In genomic region chr5:42090162-42090561, GRCh38 we compare ENCODE assay signal across 16 cellular contexts.
A peak's percentile ranks its signal among the peaks of the same experiment; 100 is the strongest.
DNase-seq lines count a peak whose midpoint lies in the region; ATAC-seq, FAIRE-seq and TF ChIP-seq lines count a peak whose summit lies in the region.
"Had no signal": no experiment of that assay in that cellular context is flagged by ENCODE, and none has a peak within 500 bp of the region (broad histone marks: within the 10 kb centered on the region; RNA-seq: fewer than 3 reads in every experiment).

No MANE protein-coding gene starts in this region.

- ATAC-seq in activated naive CD4-positive, alpha-beta T cell treated with anti-CD3 and anti-CD28 coated beads, Interleukin-2, amount 50 U/mL, for 72 hours: peak; percentile 54 to 68
- peak; percentile 67 for ATAC-seq in activated T-helper 17 cell treated with anti-CD3 and anti-CD28 coated beads, Interleukin-2, amount 50 U/mL, for 72 hours (replicated peaks)
- ATAC-seq in foreskin keratinocyte (peak; percentile 72), HepG2 (no peak)
- ATAC-seq: A549 had no signal

- DNase-seq in activated naive CD4-positive, alpha-beta T cell treated with anti-CD3 and anti-CD28 coated beads, Interleukin-2, amount 50 U/mL, for 72 hours (ENCODE audit: low spot score in 2 of 2): no peak
- DNase-seq in activated naive CD4-positive, alpha-beta T cell treated with Interleukin-2 at 50 U/mL for 16 hours: no peak
- DNase-seq in foreskin keratinocyte (peak in 1 of 2 donors; percentile 38), NCI-H526 treated with DMSO at 0.1 percent for 48 hours (lab: John Stamatoyannopoulos, UW) (no peak), HepG2 (ENCODE audit: low spot score) (no peak)
- DNase-seq: AML-193; Caco-2; CD4-positive, alpha-beta T cell; GM23248 had no signal

- H3K36me3 ChIP-seq in HepG2 (replicated peaks in 1 of 2; ENCODE audit: control insufficient read depth in 1 of 2, insufficient read depth in 2 of 2, low read length in 2 of 2): no peaks in the 10 kb centered on the region
- H3K36me3 ChIP-seq: HAP-1 had no signal

- TF ChIP-seq POLR2A in HepG2 (IDR thresholded peaks at IDR 0.05; ENCODE audit: insufficient read depth in 1 of 2, low read depth in 2 of 2, low read length in 2 of 2): no peak

- H3K4me1 ChIP-seq in foreskin keratinocyte (peaks cover 4% of the 10 kb centered on the region), HepG2 (ENCODE audit: insufficient read depth, low read length) (no peaks in the 10 kb centered on the region)
- H3K4me1 ChIP-seq: A549, Caco-2, HAP-1 had no signal

- no peaks in the 10 kb centered on the region for H4K20me1 ChIP-seq in HepG2 (ENCODE audit: insufficient read depth, low read length)

- H2AFZ ChIP-seq in HepG2 (ENCODE audit: low read length): no peak overlapping the region
- H2AFZ ChIP-seq: GM23248 had no signal

- peaks cover 17 to 19% of the 10 kb centered on the region in 2 donors for H3K9me3 Mint-ChIP-seq in activated naive CD4-positive, alpha-beta T cell treated with anti-CD3 and anti-CD28 coated beads, Interleukin-2, amount 50 U/mL, for 72 hours
- peaks cover 4% of the 10 kb centered on the region for H3K9me3 Mint-ChIP-seq in activated T-helper 17 cell treated with anti-CD3 and anti-CD28 coated beads, Interleukin-2, amount 50 U/mL, for 72 hours
- H3K9me3 Mint-ChIP-seq: CD4-positive, alpha-beta T cell had no signal

- no peak overlapping the region for H3K4me3 Mint-ChIP-seq in activated T-helper 17 cell treated with anti-CD3 and anti-CD28 coated beads, Interleukin-2, amount 50 U/mL, for 72 hours
- H3K4me3 Mint-ChIP-seq: CD4-positive, alpha-beta T cell had no signal

- H3K9ac ChIP-seq in HepG2 (ENCODE audit: insufficient read depth, low read depth, low read length): no peak overlapping the region
- H3K9ac ChIP-seq: GM23248 had no signal

- in situ Hi-C loops in HepG2 (cut with HindIII; ENCODE audit: extremely low pct_ligation_motif_present, low pct_unique_long_range_greater_than_20kb): no loop called here

- POLR2A ChIA-PET in HepG2 (lab: Yijun Ruan, JAX): no interaction called here

- no peak for TF ChIP-seq EP300 in HepG2 (IDR thresholded peaks at IDR 0.05; ENCODE audit: low read depth in 2 of 2, low read length in 2 of 2)
- TF ChIP-seq EP300 in HepG2 (CRISPR knock-in tag; IDR thresholded peaks at IDR 0.05; ENCODE audit: borderline replicate concordance): no peak

- no peaks in the 10 kb centered on the region for H3K9me3 ChIP-seq in HepG2 (ENCODE audit: low read length)
- H3K9me3 ChIP-seq: A549, Caco-2, HAP-1 had no signal

- H3K4me3 ChIP-seq in HepG2 (replicated peaks in 1 of 3; ENCODE audit: insufficient read depth in 1 of 3, low read depth in 2 of 3, low read length in 3 of 3): no peak overlapping the region
- H3K4me3 ChIP-seq: A549, GM23248, HAP-1 had no signal

- TF ChIP-seq RAD21 in HepG2 (CRISPR knock-in tag; IDR thresholded peaks at IDR 0.05): no peak

- FAIRE-seq in HepG2 (lab: Jason Lieb, UNC): no peak
- FAIRE-seq: A549, D721Med, G401.6, GM12891 had no signal

- H3K4me1 Mint-ChIP-seq in activated T-helper 17 cell treated with anti-CD3 and anti-CD28 coated beads, Interleukin-2, amount 50 U/mL, for 72 hours: no peaks in the 10 kb centered on the region

- H3K36me3 Mint-ChIP-seq in activated naive CD4-positive, alpha-beta T cell treated with anti-CD3 and anti-CD28 coated beads, Interleukin-2, amount 50 U/mL, for 72 hours: no peaks in the 10 kb centered on the region
- H3K36me3 Mint-ChIP-seq in activated T-helper 17 cell treated with anti-CD3 and anti-CD28 coated beads, Interleukin-2, amount 50 U/mL, for 72 hours (ENCODE audit: low read depth): no peaks in the 10 kb centered on the region

- peak overlapping the region in 1 of 2 donors; percentile 6 for H3K27ac Mint-ChIP-seq in activated naive CD4-positive, alpha-beta T cell treated with anti-CD3 and anti-CD28 coated beads, Interleukin-2, amount 50 U/mL, for 72 hours
- H3K27ac Mint-ChIP-seq in activated T-helper 17 cell treated with anti-CD3 and anti-CD28 coated beads, Interleukin-2, amount 50 U/mL, for 72 hours: peak overlapping the region; percentile 29
- H3K27ac Mint-ChIP-seq: CD4-positive, alpha-beta T cell had no signal

- H3K4me2 ChIP-seq in HepG2 (ENCODE audit: low read depth, low read length): no peak overlapping the region
- H3K4me2 ChIP-seq: A549 had no signal

- BruUV-seq in HepG2 (replicated peaks; lab: Mats Ljungman, UMichigan): no TSS peak

- TF ChIP-seq CTCF in foreskin keratinocyte (conservative IDR thresholded peaks at IDR 0.05) (no peak), HepG2 (CRISPR knock-in tag; IDR thresholded peaks at IDR 0.05) (no peak)

- H3K27ac ChIP-seq in foreskin keratinocyte (no peak overlapping the region), HepG2 (ENCODE audit: extremely low read length, insufficient read depth, low read length) (no peak overlapping the region)
- H3K27ac ChIP-seq: A549, C4-2B, GM23248 had no signal

- intact Hi-C loops in HepG2 (cut with micrococcal nuclease; ENCODE audit: unreplicated experiment): no loop called here

- CTCF ChIA-PET in HepG2 (lab: Yijun Ruan, JAX; ENCODE audit: low intra/inter-chr PET ratio, low total read pairs): no interaction called here

- peaks cover 6% of the 10 kb centered on the region for H3K27me3 Mint-ChIP-seq in activated T-helper 17 cell treated with anti-CD3 and anti-CD28 coated beads, Interleukin-2, amount 50 U/mL, for 72 hours
- H3K27me3 Mint-ChIP-seq: CD4-positive, alpha-beta T cell had no signal

- H3K27me3 ChIP-seq in foreskin keratinocyte (no peaks in the 10 kb centered on the region), HepG2 (ENCODE audit: control insufficient read depth in 1 of 2, insufficient read depth in 2 of 2, low read length in 2 of 2) (no peaks in the 10 kb centered on the region)

- no peaks in the 10 kb centered on the region for H3K79me2 ChIP-seq in HepG2 (ENCODE audit: insufficient read depth, low read length)

TF ChIP-seq in HepG2, 621 proteins besides CTCF, POLR2A, EP300 and RAD21:
- TF ChIP-seq ZNF143 (CRISPR knock-in tag; IDR thresholded peaks at IDR 0.05): no peak
